In the genomic region with DNA sequence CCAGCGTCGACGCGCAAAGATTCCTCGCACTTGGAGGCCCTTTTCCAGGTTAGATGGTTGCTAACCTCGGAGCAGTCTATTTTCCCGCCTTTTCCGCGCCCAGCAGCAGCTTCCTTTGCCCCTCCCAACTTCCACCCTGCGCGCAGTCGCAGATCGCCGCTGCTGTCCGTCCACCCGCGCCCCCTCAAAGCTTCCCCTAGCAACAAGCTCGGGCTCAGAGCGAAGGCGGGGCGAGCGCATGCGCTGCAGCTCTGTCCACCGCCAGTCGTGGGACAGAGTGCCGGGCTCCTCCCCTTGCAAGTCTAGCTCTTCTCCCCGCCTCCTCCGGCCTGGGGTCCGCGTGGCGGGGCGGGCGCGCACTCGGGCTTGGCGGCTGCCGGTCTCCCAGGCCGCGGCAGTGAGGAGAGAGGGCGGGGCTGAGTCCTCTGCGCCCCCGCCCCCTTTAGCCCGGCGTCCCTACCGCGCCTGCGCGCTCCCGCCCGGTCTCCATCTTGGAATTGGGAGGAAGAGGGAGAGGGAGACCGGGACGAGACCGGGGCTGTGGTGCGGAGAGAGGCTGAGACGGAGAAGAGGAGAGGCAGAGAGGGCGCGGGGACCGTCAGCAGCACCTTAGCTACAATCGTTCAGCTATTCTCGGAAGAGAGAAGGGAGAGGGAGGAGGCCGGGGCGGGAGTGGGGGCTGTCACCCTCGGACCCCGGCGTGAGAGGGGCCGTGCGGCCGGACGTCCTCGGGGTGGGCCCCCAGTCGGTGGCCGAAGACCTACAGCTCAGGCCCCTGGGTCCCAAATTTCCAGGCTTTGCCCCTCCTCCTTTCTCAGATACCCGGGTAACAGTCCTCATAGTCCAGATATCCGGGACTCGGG, we compare ENCODE assay signal across 1 cellular context.
A peak's percentile ranks its signal among the peaks of the same experiment; 100 is the strongest.
TF ChIP-seq lines count a peak whose summit lies in the region.

A gene (plus strand): TSS at position 485 of the 863 bp plus-strand sequence. CDS start 3,905 bp downstream, outside the sequence.

TF ChIP-seq in K562, 482 proteins besides CTCF, POLR2A, EP300 and RAD21 (continued from another document and continues in another):
- peak; percentile 96 for TF ChIP-seq MYC (IDR thresholded peaks at IDR 0.05; ENCODE audit: low read depth, low read length)
- peak; percentile 64; the same call in 1 of the 2 replicates for TF ChIP-seq MYC (CRISPR knock-in tag; IDR thresholded peaks at IDR 0.05; ENCODE audit: borderline replicate concordance, low read depth)
- TF ChIP-seq, protein P1, sequence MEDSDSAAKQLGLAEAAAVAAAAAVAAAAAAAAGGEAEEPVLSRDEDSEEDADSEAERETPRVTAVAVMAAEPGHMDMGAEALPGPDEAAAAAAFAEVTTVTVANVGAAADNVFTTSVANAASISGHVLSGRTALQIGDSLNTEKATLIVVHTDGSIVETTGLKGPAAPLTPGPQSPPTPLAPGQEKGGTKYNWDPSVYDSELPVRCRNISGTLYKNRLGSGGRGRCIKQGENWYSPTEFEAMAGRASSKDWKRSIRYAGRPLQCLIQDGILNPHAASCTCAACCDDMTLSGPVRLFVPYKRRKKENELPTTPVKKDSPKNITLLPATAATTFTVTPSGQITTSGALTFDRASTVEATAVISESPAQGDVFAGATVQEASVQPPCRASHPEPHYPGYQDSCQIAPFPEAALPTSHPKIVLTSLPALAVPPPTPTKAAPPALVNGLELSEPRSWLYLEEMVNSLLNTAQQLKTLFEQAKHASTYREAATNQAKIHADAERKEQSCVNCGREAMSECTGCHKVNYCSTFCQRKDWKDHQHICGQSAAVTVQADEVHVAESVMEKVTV (CRISPR knock-in tag; IDR thresholded peaks at IDR 0.05), result 0 out of 2 replicates have a peak, but pooled peaks have one; percentile 10
- no peak for TF ChIP-seq YBX1 (IDR thresholded peaks at IDR 0.05)
- TF ChIP-seq ZNF436 (CRISPR knock-in tag; IDR thresholded peaks at IDR 0.05), result peak; percentile 35; the same call in 1 of the 2 replicates
- no peak for TF ChIP-seq FOXJ3 (CRISPR knock-in tag; IDR thresholded peaks at IDR 0.05)
- no peak for TF ChIP-seq ZFP30 (CRISPR knock-in tag; IDR thresholded peaks at IDR 0.05; ENCODE audit: borderline replicate concordance)
- TF ChIP-seq, protein P2, sequence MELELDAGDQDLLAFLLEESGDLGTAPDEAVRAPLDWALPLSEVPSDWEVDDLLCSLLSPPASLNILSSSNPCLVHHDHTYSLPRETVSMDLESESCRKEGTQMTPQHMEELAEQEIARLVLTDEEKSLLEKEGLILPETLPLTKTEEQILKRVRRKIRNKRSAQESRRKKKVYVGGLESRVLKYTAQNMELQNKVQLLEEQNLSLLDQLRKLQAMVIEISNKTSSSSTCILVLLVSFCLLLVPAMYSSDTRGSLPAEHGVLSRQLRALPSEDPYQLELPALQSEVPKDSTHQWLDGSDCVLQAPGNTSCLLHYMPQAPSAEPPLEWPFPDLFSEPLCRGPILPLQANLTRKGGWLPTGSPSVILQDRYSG (tag; conservative IDR thresholded peaks at IDR 0.05; ENCODE audit: low read depth), result no peak
- TF ChIP-seq, protein P3, sequence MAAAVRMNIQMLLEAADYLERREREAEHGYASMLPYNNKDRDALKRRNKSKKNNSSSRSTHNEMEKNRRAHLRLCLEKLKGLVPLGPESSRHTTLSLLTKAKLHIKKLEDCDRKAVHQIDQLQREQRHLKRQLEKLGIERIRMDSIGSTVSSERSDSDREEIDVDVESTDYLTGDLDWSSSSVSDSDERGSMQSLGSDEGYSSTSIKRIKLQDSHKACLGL (CRISPR knock-in tag; IDR thresholded peaks at IDR 0.05; ENCODE audit: borderline replicate concordance, poor library complexity, severe bottlenecking), result no peak
- no peak for TF ChIP-seq POLR3A (IDR thresholded peaks at IDR 0.05; ENCODE audit: borderline replicate concordance, extremely low read depth, insufficient read depth, insufficient read length)
- peak; percentile 24 for TF ChIP-seq NEUROD1 (IDR thresholded peaks at IDR 0.05; ENCODE audit: borderline replicate concordance, low read depth, low read length, partially characterized antibody)
- TF ChIP-seq RFX1 (IDR thresholded peaks at IDR 0.05), result peak; percentile 94
- peak; percentile 100 for TF ChIP-seq L3MBTL2 (IDR thresholded peaks at IDR 0.05)
- TF ChIP-seq, protein P4, sequence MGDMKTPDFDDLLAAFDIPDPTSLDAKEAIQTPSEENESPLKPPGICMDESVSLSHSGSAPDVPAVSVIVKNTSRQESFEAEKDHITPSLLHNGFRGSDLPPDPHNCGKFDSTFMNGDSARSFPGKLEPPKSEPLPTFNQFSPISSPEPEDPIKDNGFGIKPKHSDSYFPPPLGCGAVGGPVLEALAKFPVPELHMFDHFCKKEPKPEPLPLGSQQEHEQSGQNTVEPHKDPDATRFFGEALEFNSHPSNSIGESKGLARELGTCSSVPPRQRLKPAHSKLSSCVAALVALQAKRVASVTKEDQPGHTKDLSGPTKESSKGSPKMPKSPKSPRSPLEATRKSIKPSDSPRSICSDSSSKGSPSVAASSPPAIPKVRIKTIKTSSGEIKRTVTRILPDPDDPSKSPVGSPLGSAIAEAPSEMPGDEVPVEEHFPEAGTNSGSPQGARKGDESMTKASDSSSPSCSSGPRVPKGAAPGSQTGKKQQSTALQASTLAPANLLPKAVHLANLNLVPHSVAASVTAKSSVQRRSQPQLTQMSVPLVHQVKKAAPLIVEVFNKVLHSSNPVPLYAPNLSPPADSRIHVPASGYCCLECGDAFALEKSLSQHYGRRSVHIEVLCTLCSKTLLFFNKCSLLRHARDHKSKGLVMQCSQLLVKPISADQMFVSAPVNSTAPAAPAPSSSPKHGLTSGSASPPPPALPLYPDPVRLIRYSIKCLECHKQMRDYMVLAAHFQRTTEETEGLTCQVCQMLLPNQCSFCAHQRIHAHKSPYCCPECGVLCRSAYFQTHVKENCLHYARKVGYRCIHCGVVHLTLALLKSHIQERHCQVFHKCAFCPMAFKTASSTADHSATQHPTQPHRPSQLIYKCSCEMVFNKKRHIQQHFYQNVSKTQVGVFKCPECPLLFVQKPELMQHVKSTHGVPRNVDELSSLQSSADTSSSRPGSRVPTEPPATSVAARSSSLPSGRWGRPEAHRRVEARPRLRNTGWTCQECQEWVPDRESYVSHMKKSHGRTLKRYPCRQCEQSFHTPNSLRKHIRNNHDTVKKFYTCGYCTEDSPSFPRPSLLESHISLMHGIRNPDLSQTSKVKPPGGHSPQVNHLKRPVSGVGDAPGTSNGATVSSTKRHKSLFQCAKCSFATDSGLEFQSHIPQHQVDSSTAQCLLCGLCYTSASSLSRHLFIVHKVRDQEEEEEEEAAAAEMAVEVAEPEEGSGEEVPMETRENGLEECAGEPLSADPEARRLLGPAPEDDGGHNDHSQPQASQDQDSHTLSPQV (IDR thresholded peaks at IDR 0.05), result peak; percentile 96
- TF ChIP-seq, protein P5, sequence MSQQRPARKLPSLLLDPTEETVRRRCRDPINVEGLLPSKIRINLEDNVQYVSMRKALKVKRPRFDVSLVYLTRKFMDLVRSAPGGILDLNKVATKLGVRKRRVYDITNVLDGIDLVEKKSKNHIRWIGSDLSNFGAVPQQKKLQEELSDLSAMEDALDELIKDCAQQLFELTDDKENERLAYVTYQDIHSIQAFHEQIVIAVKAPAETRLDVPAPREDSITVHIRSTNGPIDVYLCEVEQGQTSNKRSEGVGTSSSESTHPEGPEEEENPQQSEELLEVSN (IDR thresholded peaks at IDR 0.05; ENCODE audit: borderline replicate concordance in 1 of 2, extremely low read depth in 1 of 2, insufficient read depth in 1 of 2, insufficient read length in 1 of 2, low read depth in 1 of 2, low read length in 1 of 2, poor library complexity in 1 of 2, severe bottlenecking in 1 of 2), result peak; percentile 99 to 100
- TF ChIP-seq, protein P6, sequence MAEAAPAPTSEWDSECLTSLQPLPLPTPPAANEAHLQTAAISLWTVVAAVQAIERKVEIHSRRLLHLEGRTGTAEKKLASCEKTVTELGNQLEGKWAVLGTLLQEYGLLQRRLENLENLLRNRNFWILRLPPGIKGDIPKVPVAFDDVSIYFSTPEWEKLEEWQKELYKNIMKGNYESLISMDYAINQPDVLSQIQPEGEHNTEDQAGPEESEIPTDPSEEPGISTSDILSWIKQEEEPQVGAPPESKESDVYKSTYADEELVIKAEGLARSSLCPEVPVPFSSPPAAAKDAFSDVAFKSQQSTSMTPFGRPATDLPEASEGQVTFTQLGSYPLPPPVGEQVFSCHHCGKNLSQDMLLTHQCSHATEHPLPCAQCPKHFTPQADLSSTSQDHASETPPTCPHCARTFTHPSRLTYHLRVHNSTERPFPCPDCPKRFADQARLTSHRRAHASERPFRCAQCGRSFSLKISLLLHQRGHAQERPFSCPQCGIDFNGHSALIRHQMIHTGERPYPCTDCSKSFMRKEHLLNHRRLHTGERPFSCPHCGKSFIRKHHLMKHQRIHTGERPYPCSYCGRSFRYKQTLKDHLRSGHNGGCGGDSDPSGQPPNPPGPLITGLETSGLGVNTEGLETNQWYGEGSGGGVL (CRISPR knock-in tag; IDR thresholded peaks at IDR 0.05), result no peak
- TF ChIP-seq ZNF551 (CRISPR knock-in tag; IDR thresholded peaks at IDR 0.05), result no peak
- TF ChIP-seq, protein P7, sequence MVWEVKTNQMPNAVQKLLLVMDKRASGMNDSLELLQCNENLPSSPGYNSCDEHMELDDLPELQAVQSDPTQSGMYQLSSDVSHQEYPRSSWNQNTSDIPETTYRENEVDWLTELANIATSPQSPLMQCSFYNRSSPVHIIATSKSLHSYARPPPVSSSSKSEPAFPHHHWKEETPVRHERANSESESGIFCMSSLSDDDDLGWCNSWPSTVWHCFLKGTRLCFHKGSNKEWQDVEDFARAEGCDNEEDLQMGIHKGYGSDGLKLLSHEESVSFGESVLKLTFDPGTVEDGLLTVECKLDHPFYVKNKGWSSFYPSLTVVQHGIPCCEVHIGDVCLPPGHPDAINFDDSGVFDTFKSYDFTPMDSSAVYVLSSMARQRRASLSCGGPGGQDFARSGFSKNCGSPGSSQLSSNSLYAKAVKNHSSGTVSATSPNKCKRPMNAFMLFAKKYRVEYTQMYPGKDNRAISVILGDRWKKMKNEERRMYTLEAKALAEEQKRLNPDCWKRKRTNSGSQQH (CRISPR knock-in tag; IDR thresholded peaks at IDR 0.05), result peak; percentile 84; the same call in 1 of the 2 replicates
- TF ChIP-seq YY1 (IDR thresholded peaks at IDR 0.05; ENCODE audit: borderline replicate concordance in 1 of 3, control insufficient read depth in 1 of 3, extremely low read depth in 1 of 3, insufficient read depth in 3 of 3, insufficient read length in 1 of 3, insufficient replicate concordance in 2 of 3, low read depth in 1 of 3, low read length in 2 of 3), result peak; percentile 64 to 95 (median 87)
- TF ChIP-seq BHLHE40 (IDR thresholded peaks at IDR 0.05; ENCODE audit: low read length), result 0 out of 2 replicates have a peak, but pooled peaks have one; percentile 16
- TF ChIP-seq TEAD1 (CRISPR knock-in tag; IDR thresholded peaks at IDR 0.05), result 0 out of 4 replicates have a peak, but pooled peaks of 1 of the 2 experiments have one; percentile 17
- no peak for TF ChIP-seq CBX8 (IDR thresholded peaks at IDR 0.05; ENCODE audit: borderline replicate concordance, extremely low read depth, low read depth, low read length, poor library complexity, severe bottlenecking)
- TF ChIP-seq, protein P8, sequence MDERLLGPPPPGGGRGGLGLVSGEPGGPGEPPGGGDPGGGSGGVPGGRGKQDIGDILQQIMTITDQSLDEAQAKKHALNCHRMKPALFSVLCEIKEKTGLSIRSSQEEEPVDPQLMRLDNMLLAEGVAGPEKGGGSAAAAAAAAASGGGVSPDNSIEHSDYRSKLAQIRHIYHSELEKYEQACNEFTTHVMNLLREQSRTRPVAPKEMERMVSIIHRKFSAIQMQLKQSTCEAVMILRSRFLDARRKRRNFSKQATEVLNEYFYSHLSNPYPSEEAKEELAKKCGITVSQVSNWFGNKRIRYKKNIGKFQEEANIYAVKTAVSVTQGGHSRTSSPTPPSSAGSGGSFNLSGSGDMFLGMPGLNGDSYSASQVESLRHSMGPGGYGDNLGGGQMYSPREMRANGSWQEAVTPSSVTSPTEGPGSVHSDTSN (CRISPR knock-in tag; IDR thresholded peaks at IDR 0.05; ENCODE audit: low read depth), result no peak
- TF ChIP-seq, protein P8 (tag; conservative IDR thresholded peaks at IDR 0.05; ENCODE audit: low read depth), result no peak
- TF ChIP-seq, protein P9, sequence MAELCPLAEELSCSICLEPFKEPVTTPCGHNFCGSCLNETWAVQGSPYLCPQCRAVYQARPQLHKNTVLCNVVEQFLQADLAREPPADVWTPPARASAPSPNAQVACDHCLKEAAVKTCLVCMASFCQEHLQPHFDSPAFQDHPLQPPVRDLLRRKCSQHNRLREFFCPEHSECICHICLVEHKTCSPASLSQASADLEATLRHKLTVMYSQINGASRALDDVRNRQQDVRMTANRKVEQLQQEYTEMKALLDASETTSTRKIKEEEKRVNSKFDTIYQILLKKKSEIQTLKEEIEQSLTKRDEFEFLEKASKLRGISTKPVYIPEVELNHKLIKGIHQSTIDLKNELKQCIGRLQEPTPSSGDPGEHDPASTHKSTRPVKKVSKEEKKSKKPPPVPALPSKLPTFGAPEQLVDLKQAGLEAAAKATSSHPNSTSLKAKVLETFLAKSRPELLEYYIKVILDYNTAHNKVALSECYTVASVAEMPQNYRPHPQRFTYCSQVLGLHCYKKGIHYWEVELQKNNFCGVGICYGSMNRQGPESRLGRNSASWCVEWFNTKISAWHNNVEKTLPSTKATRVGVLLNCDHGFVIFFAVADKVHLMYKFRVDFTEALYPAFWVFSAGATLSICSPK (IDR thresholded peaks at IDR 0.05; ENCODE audit: borderline replicate concordance), result no peak
- TF ChIP-seq HDAC2 (IDR thresholded peaks at IDR 0.05), result 0 out of 2 replicates have a peak, but pooled peaks have one; percentile 7
- TF ChIP-seq, protein P10, sequence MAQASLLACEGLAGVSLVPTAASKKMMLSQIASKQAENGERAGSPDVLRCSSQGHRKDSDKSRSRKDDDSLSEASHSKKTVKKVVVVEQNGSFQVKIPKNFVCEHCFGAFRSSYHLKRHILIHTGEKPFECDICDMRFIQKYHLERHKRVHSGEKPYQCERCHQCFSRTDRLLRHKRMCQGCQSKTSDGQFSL (CRISPR knock-in tag; IDR thresholded peaks at IDR 0.05), result no peak
- TF ChIP-seq, protein P10 (tag; IDR thresholded peaks at IDR 0.05), result no peak
- TF ChIP-seq, protein P11, sequence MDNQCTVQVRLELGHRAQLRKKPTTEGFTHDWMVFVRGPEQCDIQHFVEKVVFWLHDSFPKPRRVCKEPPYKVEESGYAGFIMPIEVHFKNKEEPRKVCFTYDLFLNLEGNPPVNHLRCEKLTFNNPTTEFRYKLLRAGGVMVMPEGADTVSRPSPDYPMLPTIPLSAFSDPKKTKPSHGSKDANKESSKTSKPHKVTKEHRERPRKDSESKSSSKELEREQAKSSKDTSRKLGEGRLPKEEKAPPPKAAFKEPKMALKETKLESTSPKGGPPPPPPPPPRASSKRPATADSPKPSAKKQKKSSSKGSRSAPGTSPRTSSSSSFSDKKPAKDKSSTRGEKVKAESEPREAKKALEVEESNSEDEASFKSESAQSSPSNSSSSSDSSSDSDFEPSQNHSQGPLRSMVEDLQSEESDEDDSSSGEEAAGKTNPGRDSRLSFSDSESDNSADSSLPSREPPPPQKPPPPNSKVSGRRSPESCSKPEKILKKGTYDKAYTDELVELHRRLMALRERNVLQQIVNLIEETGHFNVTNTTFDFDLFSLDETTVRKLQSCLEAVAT (IDR thresholded peaks at IDR 0.05), result 0 out of 4 replicates have a peak, but pooled peaks of 1 of the 2 experiments have one; percentile 18
- TF ChIP-seq NR2F6 (CRISPR knock-in tag; IDR thresholded peaks at IDR 0.05), result no peak
- no peak for TF ChIP-seq ZNF311 (CRISPR knock-in tag; IDR thresholded peaks at IDR 0.05)
